Comparison of ENCODE assay signal across 8 cellular contexts in the genomic region with DNA sequence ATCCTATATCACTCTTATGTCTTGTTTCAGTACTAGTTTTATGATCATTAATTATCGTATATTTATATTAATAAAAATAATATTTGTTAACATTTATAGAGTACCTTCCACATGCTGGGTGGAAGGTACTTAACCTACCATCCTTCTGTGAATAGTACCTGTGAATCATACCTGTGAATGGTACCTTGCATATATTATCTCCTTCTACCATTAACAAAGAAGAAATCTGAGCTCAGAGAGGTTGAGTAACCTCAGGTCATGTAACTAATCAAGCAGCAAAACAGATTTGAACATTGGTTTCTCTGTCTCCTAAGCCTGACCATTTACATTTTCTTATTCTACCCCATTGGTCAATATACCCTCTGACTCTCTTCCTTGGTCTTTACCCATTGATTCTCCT.
"Had no signal": no experiment of that assay in that cellular context is flagged by ENCODE, and none has a peak within 500 bp of the region (broad histone marks: within the 10 kb centered on the region; RNA-seq: fewer than 3 reads in every experiment).

No MANE protein-coding gene starts in this region.

- H2AFZ ChIP-seq: GM23248 had no signal

- H3K4me3 ChIP-seq: GM23248, HAP-1 had no signal

- ATAC-seq: HCT116 had no signal

- H3K4me1 ChIP-seq: HAP-1 had no signal

- H3K27ac ChIP-seq: GM23248 had no signal

- H3K9me3 ChIP-seq: HAP-1 had no signal

- H3K9ac ChIP-seq: GM23248 had no signal

- FAIRE-seq: HTR-8/SVneo had no signal

- H3K36me3 ChIP-seq: HAP-1 had no signal

- DNase-seq: GM23248, GOT3, H7, HFFc6, IMR-90 had no signal
